19 cellular contexts compared by ENCODE assay signal in the genomic region with DNA sequence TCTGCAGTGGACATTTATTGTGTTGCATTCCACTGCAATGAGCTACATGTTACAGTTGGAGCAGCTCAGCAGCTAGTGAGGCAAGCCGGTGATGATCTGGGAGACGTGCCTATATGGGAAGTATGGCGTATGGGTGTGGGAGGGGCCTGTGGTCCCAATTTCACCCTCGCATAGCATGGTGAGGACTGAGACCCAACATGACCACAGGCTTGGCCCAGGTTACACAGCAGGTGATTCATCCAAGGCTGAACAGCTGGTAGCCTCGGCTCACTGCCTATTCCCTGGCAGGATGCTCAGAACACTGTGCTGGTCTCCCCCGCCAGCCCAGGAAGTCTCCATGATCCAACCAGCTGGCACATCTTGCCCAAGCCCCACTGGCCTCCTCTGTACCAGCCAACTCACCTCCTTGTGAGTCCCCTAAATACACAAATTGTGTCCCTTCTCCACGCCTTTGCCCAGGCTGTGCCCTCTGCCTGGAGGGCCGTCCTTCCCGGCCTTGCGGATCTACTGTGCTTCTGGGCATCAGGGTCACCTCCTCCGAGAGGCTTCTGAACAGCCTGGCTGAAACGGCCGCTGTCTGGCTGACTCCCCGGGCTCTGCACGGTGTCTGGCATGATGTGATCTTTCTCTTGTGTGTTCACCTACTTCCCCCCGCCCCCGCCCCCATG.
DNase-seq lines count a peak whose midpoint lies in the region; ATAC-seq, FAIRE-seq and TF ChIP-seq lines count a peak whose summit lies in the region.
"Had no signal": no experiment of that assay in that cellular context is flagged by ENCODE, and none has a peak within 500 bp of the region (broad histone marks: within the 10 kb centered on the region; RNA-seq: fewer than 3 reads in every experiment).

No MANE protein-coding gene starts in this region.

- DNase-seq in HS-5 (ENCODE audit: low read depth) (peak; percentile 90), SW480 (ENCODE audit: low spot score) (peak; percentile 21), kidney (peak; percentile 54), thoracic aorta (ENCODE audit: low spot score) (peak; percentile 61), AML-193 (lab: John Stamatoyannopoulos, UW) (no peak), superior temporal gyrus (ENCODE audit: extremely low spot score) (no peak), posterior vena cava (ENCODE audit: low spot score) (no peak)
- DNase-seq: activated CD4-positive, alpha-beta T cell treated with anti-CD3 and anti-CD28 coated beads for 4 hours; erythroblast; HFFc6; mucosa of descending colon; NCI-H1930; right cardiac atrium; stimulated activated CD4-positive, alpha-beta T cell treated with anti-CD3 and anti-CD28 coated beads, Interleukin-1b, Interleukin-23, amount 100 ng/mL, for 48 hours; stimulated activated naive CD4-positive, alpha-beta T cell treated with Interleukin-2 at 50 U/mL for 16 hours; upper lobe of left lung had no signal

- H3K4me1 ChIP-seq in kidney (ENCODE audit: control insufficient read depth in 1 of 2, insufficient read depth in 1 of 2, low read depth in 1 of 2, low read length in 2 of 2) (no peaks in the 10 kb centered on the region), thoracic aorta (ENCODE audit: control insufficient read depth in 1 of 2, low read depth in 2 of 2) (peaks cover 8 to 42% of the 10 kb centered on the region in 2 donors)
- H3K4me1 ChIP-seq: upper lobe of left lung had no signal

- H3K27ac ChIP-seq in kidney (ENCODE audit: low read depth in 2 of 2, low read length in 2 of 2) (no peak overlapping the region), thoracic aorta (peak overlapping the region; percentile 70)
- H3K27ac ChIP-seq: upper lobe of left lung had no signal

- H3K4me3 ChIP-seq in kidney (ENCODE audit: low read length in 2 of 2) (no peak overlapping the region), thoracic aorta (peak overlapping the region; percentile 52)
- H3K4me3 ChIP-seq: K562, mucosa of descending colon, upper lobe of left lung had no signal

- H3K36me3 ChIP-seq in kidney (ENCODE audit: control insufficient read depth in 1 of 2, insufficient read depth in 2 of 2, low read length in 2 of 2) (no peaks in the 10 kb centered on the region), thoracic aorta (no peaks in the 10 kb centered on the region)
- H3K36me3 ChIP-seq: upper lobe of left lung had no signal

- intact Hi-C loops in kidney (cut with DNase I) = no loop called here
- intact Hi-C loops in posterior vena cava (cut with DNase I) = no loop called here

- H3K27me3 ChIP-seq in thoracic aorta (replicated peaks; ENCODE audit: insufficient read depth) = no peaks in the 10 kb centered on the region
- H3K27me3 ChIP-seq: upper lobe of left lung had no signal

- FAIRE-seq in kidney (lab: Jason Lieb, UNC) = no peak
- FAIRE-seq: K562, TTC549 had no signal

- peak; percentile 70 for ATAC-seq in thoracic aorta (ENCODE audit: insufficient number of reproducible peaks, low FRiP score, low read depth)
- ATAC-seq: activated T-helper 17 cell treated with anti-CD3 and anti-CD28 coated beads, Interleukin-2, amount 50 U/mL, for 72 hours; K562; mucosa of descending colon had no signal

- H3K9ac ChIP-seq in kidney (ENCODE audit: low read length in 2 of 2) = no peak overlapping the region

- H3K9me3 ChIP-seq in kidney (ENCODE audit: control insufficient read depth in 1 of 2, low read length in 2 of 2) = no peaks in the 10 kb centered on the region
- H3K9me3 ChIP-seq in thoracic aorta = no peaks in the 10 kb centered on the region
- H3K9me3 ChIP-seq: mucosa of descending colon, upper lobe of left lung had no signal

- TF ChIP-seq CTCF in kidney (IDR thresholded peaks at IDR 0.05; ENCODE audit: borderline replicate concordance, extremely low read depth, insufficient read depth) (no peak), thoracic aorta (IDR thresholded peaks at IDR 0.05) (no peak)

Comparison
In these comparisons a context has a peak if more than half of its experiments do, and no peak if none do; other contexts are left out.
1. DNase-seq: peak in HS-5 (single experiment), SW480 (single experiment), kidney (single experiment) and thoracic aorta (single experiment); none in AML-193 (0 of 2), superior temporal gyrus (single experiment) and posterior vena cava (single experiment).
2. H3K27ac ChIP-seq: peak in thoracic aorta (2 of 2); none in kidney (0 of 2).